ENCODE assay signal across 8 cellular contexts in genomic region chr1:62530516-62531154, GRCh38.
DNase-seq lines count a peak whose midpoint lies in the region; ATAC-seq lines count a peak whose summit lies in the region.

No MANE protein-coding gene starts in this region.

- H3K4me1 Mint-ChIP-seq in memory B cell, result no peaks in the 10 kb centered on the region

- no peaks in the 10 kb centered on the region for H3K9me3 Mint-ChIP-seq in memory B cell

- H3K27me3 Mint-ChIP-seq in memory B cell, result no peaks in the 10 kb centered on the region

- peak; percentile 92 for DNase-seq in DMS53 (lab: John Stamatoyannopoulos, UW)
- DNase-seq in NCI-H1694 (lab: John Stamatoyannopoulos, UW), result peak; percentile 5
- peak; percentile 59 for DNase-seq in dedifferentiated amniotic fluid mesenchymal stem cell (ENCODE audit: extremely low spot score)
- DNase-seq in memory B cell (ENCODE audit: low spot score in 2 of 2), result peak in 1 of 2 donors; percentile 15
- no peak for DNase-seq in H4 (ENCODE audit: low spot score)
- no peak for DNase-seq in KG1 (lab: John Stamatoyannopoulos, UW)

- peak overlapping the region; percentile 11 for H3K27ac Mint-ChIP-seq in memory B cell

- no peak overlapping the region for H3K4me3 Mint-ChIP-seq in memory B cell

- ATAC-seq in memory B cell (ENCODE audit: low read depth) (peak; percentile 56), HG03280 (IDR thresholded peaks at IDR 0.05; ENCODE audit: unreplicated experiment) (no peak), HG03520 (IDR thresholded peaks at IDR 0.05; ENCODE audit: unreplicated experiment) (no peak)

- H3K36me3 Mint-ChIP-seq in memory B cell, result peaks cover 15% of the 10 kb centered on the region

Comparison
In these comparisons a context has a peak if more than half of its experiments do, and no peak if none do; other contexts are left out.
1. DNase-seq: peak in DMS53 (single experiment), NCI-H1694 (single experiment) and dedifferentiated amniotic fluid mesenchymal stem cell (single experiment); none in H4 (single experiment) and KG1 (single experiment).